Comparison of ENCODE assay signal across 1 cellular context in genomic region chr2:9753276-9753600, GRCh38.
TF ChIP-seq lines count a peak whose summit lies in the region.

No MANE protein-coding gene starts in this region.

TF ChIP-seq in K562, 482 proteins besides CTCF, POLR2A, EP300 and RAD21 (continued from another document and continues in another):
- TF ChIP-seq MGA (IDR thresholded peaks at IDR 0.05) (peak; percentile 75), SAP30 (IDR thresholded peaks at IDR 0.05; ENCODE audit: borderline replicate concordance, insufficient read depth, low read depth, low read length, poor library complexity, severe bottlenecking) (no peak), THRAP3 (IDR thresholded peaks at IDR 0.05; ENCODE audit: borderline replicate concordance) (no peak), FOXA3 (CRISPR knock-in tag; conservative IDR thresholded peaks at IDR 0.05 in 1 of 2, IDR thresholded peaks at IDR 0.05 in 1 of 2) (no peak), MAX (CRISPR knock-in tag; IDR thresholded peaks at IDR 0.05) (peak; percentile 68), HEY1 (CRISPR knock-in tag; IDR thresholded peaks at IDR 0.05; ENCODE audit: borderline replicate concordance) (no peak), JUNB (CRISPR knock-in tag; conservative IDR thresholded peaks at IDR 0.05) (no peak), TRIM28 (IDR thresholded peaks at IDR 0.05) (no peak), ZKSCAN3 (CRISPR knock-in tag; IDR thresholded peaks at IDR 0.05) (no peak), FIP1L1 (IDR thresholded peaks at IDR 0.05; ENCODE audit: low read depth, low read length, poor library complexity, severe bottlenecking) (no peak), CBX3 (IDR thresholded peaks at IDR 0.05; ENCODE audit: borderline replicate concordance in 1 of 2, low read length in 2 of 2) (no peak), ZBTB12 (CRISPR knock-in tag; IDR thresholded peaks at IDR 0.05) (peak; percentile 49; the same call in 1 of the 2 replicates), ZFP91 (CRISPR knock-in tag; IDR thresholded peaks at IDR 0.05) (peak; percentile 94; the same call in 1 of the 2 replicates), ZNF436 (CRISPR knock-in tag; IDR thresholded peaks at IDR 0.05) (no peak), ZNF449 (CRISPR knock-in tag; IDR thresholded peaks at IDR 0.05) (0 out of 2 replicates have a peak, but pooled peaks have one; percentile 38), MYC (IDR thresholded peaks at IDR 0.05; ENCODE audit: low read depth, low read length) (peak; percentile 78), MYC (CRISPR knock-in tag; IDR thresholded peaks at IDR 0.05; ENCODE audit: borderline replicate concordance, low read depth) (no peak), NFE2L1 (tag; IDR thresholded peaks at IDR 0.05; ENCODE audit: borderline replicate concordance, low read depth) (no peak), U2AF1 (optimal IDR thresholded peaks at IDR 0.05; ENCODE audit: low read depth, low read length) (no peak), SMARCA4 (IDR thresholded peaks at IDR 0.05) (peak; percentile 86), HMGN3 (IDR thresholded peaks at IDR 0.05; ENCODE audit: borderline replicate concordance, extremely low read depth, insufficient read length, low read depth, low read length) (no peak), NR3C1 (CRISPR knock-in tag; IDR thresholded peaks at IDR 0.05) (no peak), CHD1 (IDR thresholded peaks at IDR 0.05; ENCODE audit: low read length) (no peak), FUS (optimal IDR thresholded peaks at IDR 0.05; ENCODE audit: low read depth, low read length) (no peak), ZNF655 (CRISPR knock-in tag; IDR thresholded peaks at IDR 0.05) (no peak), MLLT1 (IDR thresholded peaks at IDR 0.05) (0 out of 4 replicates have a peak, but pooled peaks of 1 of the 2 experiments have one; percentile 29), XRCC5 (IDR thresholded peaks at IDR 0.05; ENCODE audit: low read depth, low read length) (no peak), ZBTB1 (CRISPR knock-in tag; IDR thresholded peaks at IDR 0.05; ENCODE audit: borderline replicate concordance, low read depth) (no peak), THAP7 (CRISPR knock-in tag; IDR thresholded peaks at IDR 0.05) (no peak), STAG1 (CRISPR knock-in tag; IDR thresholded peaks at IDR 0.05; ENCODE audit: borderline replicate concordance) (no peak), ZNF239 (CRISPR knock-in tag; IDR thresholded peaks at IDR 0.05) (no peak), ZNF354B (CRISPR knock-in tag; IDR thresholded peaks at IDR 0.05) (no peak), TEAD2 (tag; IDR thresholded peaks at IDR 0.05) (no peak), SIN3B (IDR thresholded peaks at IDR 0.05; ENCODE audit: low read depth) (no peak), RHOXF2B (CRISPR knock-in tag; conservative IDR thresholded peaks at IDR 0.05) (no peak), NFE2 (IDR thresholded peaks at IDR 0.05; ENCODE audit: low read depth) (peak; percentile 43), SMARCB1 (IDR thresholded peaks at IDR 0.05; ENCODE audit: insufficient read length, low read depth) (no peak), NFIC (IDR thresholded peaks at IDR 0.05) (peak; percentile 48), ZNF311 (CRISPR knock-in tag; IDR thresholded peaks at IDR 0.05) (no peak), ZSCAN29 (IDR thresholded peaks at IDR 0.05) (no peak), TARDBP (IDR thresholded peaks at IDR 0.05) (peak; percentile 72; the same call in 1 of the 2 replicates), MIER1 (IDR thresholded peaks at IDR 0.05; ENCODE audit: low read depth) (no peak), ZKSCAN8 (CRISPR knock-in tag; IDR thresholded peaks at IDR 0.05) (no peak), ZNF561 (CRISPR knock-in tag; conservative IDR thresholded peaks at IDR 0.05) (no peak), SNAPC5 (CRISPR knock-in tag; IDR thresholded peaks at IDR 0.05) (no peak)
